Comparison of ENCODE assay signal across 7 cellular contexts in genomic region chr6:125995972-125996580, GRCh38. TPM values are rescaled to one million over a fixed set of nuclear protein-coding genes. Genes with fewer than 3 reads are reported as not detected.
DNase-seq lines count a peak whose midpoint lies in the region; ATAC-seq and TF ChIP-seq lines count a peak whose summit lies in the region.

No MANE protein-coding gene starts in this region.

- H3K27ac ChIP-seq in heart right ventricle (no peak overlapping the region), sigmoid colon (no peak overlapping the region)

- ATAC-seq in HG02678 (IDR thresholded peaks at IDR 0.05; ENCODE audit: unreplicated experiment) = peak; percentile 96
- peak; percentile 71 to 92 (median 82) for ATAC-seq in heart right ventricle

- H3K9me3 ChIP-seq in heart right ventricle = no peaks in the 10 kb centered on the region
- no peaks in the 10 kb centered on the region for H3K9me3 ChIP-seq in sigmoid colon

- in situ Hi-C loops in GM13977 (cut with MboI; ENCODE audit: low pct_unique_long_range_greater_than_20kb, low sequenced_read_pairs, unreplicated experiment) = loop anchor here (25.0 kb wide), 1 partner anchor 1141 kb away; no protein-coding TSS in a partner anchor

- TF ChIP-seq CTCF in GM13977 (IDR thresholded peaks at IDR 0.05; ENCODE audit: extremely low read depth, insufficient read depth, missing control alignments) = peak; percentile 91
- peak; percentile 92 to 98 (median 97) for TF ChIP-seq CTCF in heart right ventricle (IDR thresholded peaks at IDR 0.05)
- peak; percentile 55 to 95 (median 88) for TF ChIP-seq CTCF in sigmoid colon (IDR thresholded peaks at IDR 0.05)

- peaks cover 0 to 22% (median 7%) of the 10 kb centered on the region in 9 donors for H3K4me1 ChIP-seq in heart right ventricle
- peaks cover 0 to 22% (median 15%) of the 10 kb centered on the region in 4 donors for H3K4me1 ChIP-seq in sigmoid colon

- H3K4me3 ChIP-seq in heart right ventricle (no peak overlapping the region), sigmoid colon (peak overlapping the region in 1 of 4 donors; percentile 14)

- DNase-seq in GM13977 (ENCODE audit: low spot score) (peak; percentile 43), NCI-H1092 treated with DMSO at 0.1 percent for 48 hours (lab: John Stamatoyannopoulos, UW) (peak; percentile 52), T follicular helper cell (ENCODE audit: low read depth) (peak; percentile 51), heart right ventricle (peak; percentile 23 to 57), sigmoid colon (peak; percentile 76)
- peak; percentile 27 for DNase-seq in activated naive CD8-positive, alpha-beta T cell treated with anti-CD3 and anti-CD28 coated beads, Interleukin-2, amount 50 U/mL, for 16 hours (ENCODE audit: low read depth, low spot score)

- TF ChIP-seq EP300 in sigmoid colon (IDR thresholded peaks at IDR 0.05) = no peak

- H3K27me3 ChIP-seq in heart right ventricle (no peaks in the 10 kb centered on the region), sigmoid colon (no peaks in the 10 kb centered on the region)

- intact Hi-C loops in heart right ventricle (cut with DNase I) = loop anchor here in 4 of 10 donors (2.0 to 10.0 kb wide), 2 partner anchors 1125 to 1129 kb away; no protein-coding TSS in a partner anchor
- intact Hi-C loops in sigmoid colon (cut with DNase I) = loop anchor here (5.0 to 10.0 kb wide), 2 partner anchors 1126 to 1269 kb away; partner anchors contain the start of gene RNF146

- peaks cover 0 to 39% (median 10%) of the 10 kb centered on the region in 9 donors for H3K36me3 ChIP-seq in heart right ventricle
- H3K36me3 ChIP-seq in sigmoid colon = peaks cover 0 to 31% (median 3%) of the 10 kb centered on the region in 4 donors

- WGBS in heart right ventricle, 2 donors = 8 to 10% methylated on average over 8 of the region's 8 CpGs
- 6 to 11% methylated on average over 8 of the region's 8 CpGs for whole genome bisulfite sequencing in sigmoid colon, 2 donors

- no peak for TF ChIP-seq POLR2A in sigmoid colon (IDR thresholded peaks at IDR 0.05)

RNA-seq across cellular contexts. Expression of gene TRMT11, which starts 9.7 kb away (rescaled TPM):
- 10 to 100 TPM in 9 of 10 donors, 1 to 10 TPM in 1; 9.8 to 15.8 (median 11.0) TPM for total RNA-seq in heart right ventricle
- 10 to 100 TPM in 1 of 2 donors, 1 to 10 TPM in 1; 7.2 to 13.2 TPM for polyA plus RNA-seq in heart right ventricle
- total RNA-seq in sigmoid colon = 10 to 100 TPM; 20.3 to 27.8 (median 25.7) TPM
- polyA plus RNA-seq in sigmoid colon = 10 to 100 TPM; 11.0 to 12.6 (median 11.3) TPM

RNA-seq across cellular contexts. Expression of gene HINT3, which starts 39.5 kb away (rescaled TPM):
- total RNA-seq in heart right ventricle = 10 to 100 TPM; 29.8 to 41.6 (median 33.8) TPM
- polyA plus RNA-seq in heart right ventricle = 10 to 100 TPM in 1 of 2 donors, 1 to 10 TPM in 1; 6.2 to 11.7 TPM
- total RNA-seq in sigmoid colon = 10 to 100 TPM; 41.4 to 49.6 (median 48.3) TPM
- 10 to 100 TPM; 15.0 to 28.0 (median 25.2) TPM for polyA plus RNA-seq in sigmoid colon
